In the genomic region with DNA sequence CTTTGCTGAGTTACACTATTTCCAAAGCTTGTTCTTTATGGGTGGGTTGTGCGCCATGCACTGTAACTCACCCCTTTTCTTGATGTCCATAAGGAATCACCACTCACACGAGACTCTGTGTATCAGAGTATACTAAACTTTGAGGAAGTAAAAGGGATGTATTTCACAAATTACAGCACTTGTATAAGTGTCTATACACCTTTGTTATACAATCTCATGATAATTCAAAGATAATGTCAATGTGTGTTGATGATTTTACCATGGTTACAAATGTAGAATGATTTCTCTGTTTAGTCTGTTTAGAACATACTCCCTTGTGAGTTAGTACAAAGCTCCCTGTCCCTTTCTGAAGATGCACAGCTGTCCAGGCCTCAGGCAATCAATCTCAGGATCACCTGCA, we compare ENCODE assay signal across 20 cellular contexts.
"Had no signal": no experiment of that assay in that cellular context is flagged by ENCODE, and none has a peak within 500 bp of the region (broad histone marks: within the 10 kb centered on the region; RNA-seq: fewer than 3 reads in every experiment).

No MANE protein-coding gene starts in this region.

- DNase-seq: natural killer cell; occipital lobe; ovary; posterior cingulate gyrus; psoas muscle; right cardiac atrium; right lobe of liver; sigmoid colon; small intestine; stimulated activated CD4-positive, alpha-beta T cell treated with anti-CD3 and anti-CD28 coated beads, Interleukin-15, amount 100 ng/mL, for 24 hours; stimulated activated CD4-positive, alpha-beta T cell treated with anti-CD3 and anti-CD28 coated beads, Interleukin-2, amount 100 ng/mL, for 24 hours; stimulated activated CD4-positive, alpha-beta T cell treated with anti-CD3 and anti-CD28 coated beads, Interleukin-2, amount 100 ng/mL, for 48 hours; stimulated activated CD4-positive, alpha-beta T cell treated with anti-CD3 and anti-CD28 coated beads, Interleukin-4, amount 100 ng/mL, for 24 hours; stimulated activated naive B cell treated with anti-CD40 and anti-IgM and Interleukin-4, amounts not matched to agents 10 μg/mL and 1 μg/mL and 100 μg/mL, for 72 hours; stimulated activated naive CD4-positive, alpha-beta T cell treated with Interleukin-2 at 50 U/mL for 16 hours; stomach; thyroid gland; trophoblast cell; upper lobe of left lung had no signal

- ATAC-seq: natural killer cell; psoas muscle; right cardiac atrium; right lobe of liver; stimulated activated effector memory CD8-positive, alpha-beta T cell treated with anti-CD3 and anti-CD28 coated beads, Interleukin-12 subunit alpha, Interleukin-12 subunit beta, amount 100 ng/mL, for 72 hours; stimulated activated naive B cell treated with anti-CD40 and anti-IgM and Interleukin-4, amounts not matched to agents 10 μg/mL and 1 μg/mL and 100 μg/mL, for 72 hours had no signal
